ENCODE assay signal across 17 cellular contexts in the genomic region with DNA sequence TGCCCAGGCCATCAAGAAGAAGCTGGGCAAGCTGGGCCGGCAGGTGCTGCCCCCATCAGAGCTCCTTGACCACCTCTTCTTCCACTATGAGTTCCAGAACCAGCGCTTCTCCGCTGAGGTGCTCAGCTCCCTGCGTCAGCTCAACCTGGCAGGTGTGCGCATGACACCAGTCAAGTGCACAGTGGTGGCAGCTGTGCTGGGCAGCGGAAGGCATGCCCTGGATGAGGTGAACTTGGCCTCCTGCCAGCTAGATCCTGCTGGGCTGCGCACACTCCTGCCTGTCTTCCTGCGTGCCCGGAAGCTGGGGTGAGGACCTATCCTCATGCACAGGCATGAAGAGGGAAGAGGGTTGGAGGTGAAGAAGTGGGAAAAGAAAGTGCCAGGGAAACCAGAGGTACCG. TPM values are rescaled to one million over a fixed set of nuclear protein-coding genes. Genes with fewer than 3 reads are reported as not detected.
DNase-seq lines count a peak whose midpoint lies in the region; TF ChIP-seq lines count a peak whose summit lies in the region.
"Had no signal": no experiment of that assay in that cellular context is flagged by ENCODE, and none has a peak within 500 bp of the region (broad histone marks: within the 10 kb centered on the region; RNA-seq: fewer than 3 reads in every experiment).

No MANE protein-coding gene starts in this region.

- no peak for TF ChIP-seq POLR2A in erythroblast (IDR thresholded peaks at IDR 0.05; ENCODE audit: low read length)

- DNase-seq in DMS53 (lab: John Stamatoyannopoulos, UW) (peak; percentile 99), NCI-H1105 treated with DMSO at 0.1 percent for 48 hours (lab: John Stamatoyannopoulos, UW) (peak; percentile 98), NCI-H2196 (lab: John Stamatoyannopoulos, UW; ENCODE audit: unreplicated experiment) (peak; percentile 94), dermis blood vessel endothelial cell (peak; percentile 44), retina (no peak), activated T-cell treated with anti-CD3 and anti-CD28 coated beads for 4 hours (no peak), erythroblast (lab: John Stamatoyannopoulos, UW) (no peak)
- DNase-seq: activated naive CD4-positive, alpha-beta T cell treated with Interleukin-2 at 50 U/mL for 16 hours; GF-D8; heart right ventricle; naive B cell; NCI-H1048; stimulated activated CD4-positive, alpha-beta T cell treated with anti-CD3 and anti-CD28 coated beads, Interleukin-2, amount 100 ng/mL, for 48 hours; stomach; upper lobe of right lung had no signal

RNA-seq across cellular contexts. Expression of a gene that starts 5.3 kb away (rescaled TPM):
- total RNA-seq in dermis blood vessel endothelial cell = not detected in 2 replicates
- total RNA-seq: ascending aorta had no signal

RNA-seq across cellular contexts. Expression of a gene that starts 11.5 kb away (rescaled TPM):
- total RNA-seq in dermis blood vessel endothelial cell = 18.4 and 22.0 TPM in 2 replicates

RNA-seq across cellular contexts. Expression of a gene that starts 26.2 kb away (rescaled TPM):
- total RNA-seq in dermis blood vessel endothelial cell = 13.8 and 22.8 TPM in 2 replicates

RNA-seq across cellular contexts. Expression of a gene that starts 31.1 kb away (rescaled TPM):
- total RNA-seq in dermis blood vessel endothelial cell = 0.05 and 0.17 TPM in 2 replicates
- total RNA-seq: ascending aorta, GM12878 had no signal

RNA-seq across cellular contexts. Expression of a gene that starts 58.6 kb away (rescaled TPM):
- total RNA-seq in dermis blood vessel endothelial cell = 14.8 and 19.2 TPM in 2 replicates

Comparison
In these comparisons a context has a peak if more than half of its experiments do, and no peak if none do; other contexts are left out.
1. DNase-seq: peak in DMS53 (single experiment), NCI-H1105 treated with DMSO at 0.1 percent for 48 hours (single experiment), NCI-H2196 (single experiment) and dermis blood vessel endothelial cell (single experiment); none in retina (single experiment), activated T-cell treated with anti-CD3 and anti-CD28 coated beads for 4 hours (single experiment) and erythroblast (0 of 2).